In the genomic region with DNA sequence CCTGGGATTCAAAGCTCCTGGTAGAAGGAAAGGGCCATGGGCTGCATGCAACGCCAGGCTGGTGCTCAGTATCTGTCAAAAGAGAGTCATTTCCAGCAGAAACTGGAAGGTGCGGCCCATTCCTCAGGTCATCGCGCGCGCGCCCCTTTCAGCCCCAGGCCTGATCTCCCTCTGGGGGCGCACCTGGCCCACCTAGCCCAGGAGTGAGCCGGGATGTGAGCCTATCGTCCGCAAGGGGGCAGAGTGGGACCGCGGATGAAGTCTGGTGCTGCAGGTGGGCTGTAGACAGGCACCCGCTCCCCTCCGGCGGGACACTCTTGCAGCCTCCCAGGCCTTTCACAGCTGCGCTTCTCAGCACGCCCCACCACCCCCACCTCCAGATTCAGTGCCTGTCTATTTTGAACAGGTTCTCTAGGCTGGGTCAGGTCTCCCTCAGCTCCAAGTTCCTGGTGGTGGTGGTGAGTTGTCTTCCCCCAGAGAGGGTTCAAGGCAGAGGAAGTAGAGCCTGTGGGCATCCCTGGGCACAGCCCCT, we compare ENCODE assay signal across 1 cellular context.
TF ChIP-seq lines count a peak whose summit lies in the region.

No MANE protein-coding gene starts in this region.

TF ChIP-seq in K562, 482 proteins besides CTCF, POLR2A, EP300 and RAD21 (continued from another document and continues in another):
- TF ChIP-seq ZNF398 (CRISPR knock-in tag; IDR thresholded peaks at IDR 0.05) (no peak), NONO (IDR thresholded peaks at IDR 0.05; ENCODE audit: low read depth in 2 of 2, low read length in 1 of 2) (no peak), ZBTB1 (CRISPR knock-in tag; IDR thresholded peaks at IDR 0.05; ENCODE audit: borderline replicate concordance, low read depth) (no peak), ZBTB5 (IDR thresholded peaks at IDR 0.05) (no peak), CTBP1 (IDR thresholded peaks at IDR 0.05; ENCODE audit: borderline replicate concordance) (peak; percentile 64), NR2C2 (CRISPR knock-in tag; IDR thresholded peaks at IDR 0.05) (no peak), NR2C2 (tag; IDR thresholded peaks at IDR 0.05) (no peak), TCF7 (IDR thresholded peaks at IDR 0.05; ENCODE audit: borderline replicate concordance) (no peak), NFIX (CRISPR knock-in tag; IDR thresholded peaks at IDR 0.05; ENCODE audit: low read depth) (no peak), HOXB6 (CRISPR knock-in tag; IDR thresholded peaks at IDR 0.05; ENCODE audit: borderline replicate concordance) (no peak), STAG1 (CRISPR knock-in tag; IDR thresholded peaks at IDR 0.05; ENCODE audit: borderline replicate concordance) (peak; percentile 78; the same call in 1 of the 2 replicates), NRF1 (conservative IDR thresholded peaks at IDR 0.05 in 1 of 2, IDR thresholded peaks at IDR 0.05 in 1 of 2) (peak in 1 of 2 experiments; percentile 28; a peak in 1 of 4 replicates), SRSF1 (IDR thresholded peaks at IDR 0.05; ENCODE audit: low read depth, low read length) (no peak), HMG20B (CRISPR knock-in tag; IDR thresholded peaks at IDR 0.05) (no peak), CEBPG (CRISPR knock-in tag; IDR thresholded peaks at IDR 0.05) (no peak), CEBPG (tag; conservative IDR thresholded peaks at IDR 0.05 in 1 of 2, IDR thresholded peaks at IDR 0.05 in 1 of 2) (no peak), ETS2 (tag; IDR thresholded peaks at IDR 0.05; ENCODE audit: borderline replicate concordance, poor library complexity, severe bottlenecking) (no peak), KLF13 (tag; IDR thresholded peaks at IDR 0.05; ENCODE audit: borderline replicate concordance, low read depth) (no peak), ZNF695 (CRISPR knock-in tag; IDR thresholded peaks at IDR 0.05) (no peak), ZBTB17 (CRISPR knock-in tag; IDR thresholded peaks at IDR 0.05) (no peak), RBM22 (IDR thresholded peaks at IDR 0.05; ENCODE audit: low read depth, low read length, poor library complexity, severe bottlenecking) (no peak), GTF2F1 (IDR thresholded peaks at IDR 0.05; ENCODE audit: low read depth, low read length) (no peak), ETV6 (IDR thresholded peaks at IDR 0.05; ENCODE audit: borderline replicate concordance in 1 of 2, low read depth in 2 of 2, low read length in 1 of 2) (no peak), ETV6 (CRISPR knock-in tag; IDR thresholded peaks at IDR 0.05; ENCODE audit: borderline replicate concordance) (no peak), ZNF197 (CRISPR knock-in tag; IDR thresholded peaks at IDR 0.05; ENCODE audit: low read depth) (no peak), PPARD (CRISPR knock-in tag; IDR thresholded peaks at IDR 0.05) (no peak), MCM2 (IDR thresholded peaks at IDR 0.05; ENCODE audit: low read depth) (no peak), SP2 (IDR thresholded peaks at IDR 0.05; ENCODE audit: extremely low read depth, low read depth, low read length, poor library complexity, severe bottlenecking) (no peak), WHSC1 (IDR thresholded peaks at IDR 0.05; ENCODE audit: low read length) (no peak), MECOM (CRISPR knock-in tag; IDR thresholded peaks at IDR 0.05) (no peak), ELF2 (CRISPR knock-in tag; IDR thresholded peaks at IDR 0.05) (no peak), ZNF311 (CRISPR knock-in tag; IDR thresholded peaks at IDR 0.05) (no peak)
- TF ChIP-seq, protein P1, sequence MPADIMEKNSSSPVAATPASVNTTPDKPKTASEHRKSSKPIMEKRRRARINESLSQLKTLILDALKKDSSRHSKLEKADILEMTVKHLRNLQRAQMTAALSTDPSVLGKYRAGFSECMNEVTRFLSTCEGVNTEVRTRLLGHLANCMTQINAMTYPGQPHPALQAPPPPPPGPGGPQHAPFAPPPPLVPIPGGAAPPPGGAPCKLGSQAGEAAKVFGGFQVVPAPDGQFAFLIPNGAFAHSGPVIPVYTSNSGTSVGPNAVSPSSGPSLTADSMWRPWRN (IDR thresholded peaks at IDR 0.05; ENCODE audit: low read depth), result no peak
- TF ChIP-seq, protein P2, sequence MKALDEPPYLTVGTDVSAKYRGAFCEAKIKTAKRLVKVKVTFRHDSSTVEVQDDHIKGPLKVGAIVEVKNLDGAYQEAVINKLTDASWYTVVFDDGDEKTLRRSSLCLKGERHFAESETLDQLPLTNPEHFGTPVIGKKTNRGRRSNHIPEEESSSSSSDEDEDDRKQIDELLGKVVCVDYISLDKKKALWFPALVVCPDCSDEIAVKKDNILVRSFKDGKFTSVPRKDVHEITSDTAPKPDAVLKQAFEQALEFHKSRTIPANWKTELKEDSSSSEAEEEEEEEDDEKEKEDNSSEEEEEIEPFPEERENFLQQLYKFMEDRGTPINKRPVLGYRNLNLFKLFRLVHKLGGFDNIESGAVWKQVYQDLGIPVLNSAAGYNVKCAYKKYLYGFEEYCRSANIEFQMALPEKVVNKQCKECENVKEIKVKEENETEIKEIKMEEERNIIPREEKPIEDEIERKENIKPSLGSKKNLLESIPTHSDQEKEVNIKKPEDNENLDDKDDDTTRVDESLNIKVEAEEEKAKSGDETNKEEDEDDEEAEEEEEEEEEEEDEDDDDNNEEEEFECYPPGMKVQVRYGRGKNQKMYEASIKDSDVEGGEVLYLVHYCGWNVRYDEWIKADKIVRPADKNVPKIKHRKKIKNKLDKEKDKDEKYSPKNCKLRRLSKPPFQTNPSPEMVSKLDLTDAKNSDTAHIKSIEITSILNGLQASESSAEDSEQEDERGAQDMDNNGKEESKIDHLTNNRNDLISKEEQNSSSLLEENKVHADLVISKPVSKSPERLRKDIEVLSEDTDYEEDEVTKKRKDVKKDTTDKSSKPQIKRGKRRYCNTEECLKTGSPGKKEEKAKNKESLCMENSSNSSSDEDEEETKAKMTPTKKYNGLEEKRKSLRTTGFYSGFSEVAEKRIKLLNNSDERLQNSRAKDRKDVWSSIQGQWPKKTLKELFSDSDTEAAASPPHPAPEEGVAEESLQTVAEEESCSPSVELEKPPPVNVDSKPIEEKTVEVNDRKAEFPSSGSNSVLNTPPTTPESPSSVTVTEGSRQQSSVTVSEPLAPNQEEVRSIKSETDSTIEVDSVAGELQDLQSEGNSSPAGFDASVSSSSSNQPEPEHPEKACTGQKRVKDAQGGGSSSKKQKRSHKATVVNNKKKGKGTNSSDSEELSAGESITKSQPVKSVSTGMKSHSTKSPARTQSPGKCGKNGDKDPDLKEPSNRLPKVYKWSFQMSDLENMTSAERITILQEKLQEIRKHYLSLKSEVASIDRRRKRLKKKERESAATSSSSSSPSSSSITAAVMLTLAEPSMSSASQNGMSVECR (CRISPR knock-in tag; IDR thresholded peaks at IDR 0.05), result no peak
- TF ChIP-seq, protein P3, sequence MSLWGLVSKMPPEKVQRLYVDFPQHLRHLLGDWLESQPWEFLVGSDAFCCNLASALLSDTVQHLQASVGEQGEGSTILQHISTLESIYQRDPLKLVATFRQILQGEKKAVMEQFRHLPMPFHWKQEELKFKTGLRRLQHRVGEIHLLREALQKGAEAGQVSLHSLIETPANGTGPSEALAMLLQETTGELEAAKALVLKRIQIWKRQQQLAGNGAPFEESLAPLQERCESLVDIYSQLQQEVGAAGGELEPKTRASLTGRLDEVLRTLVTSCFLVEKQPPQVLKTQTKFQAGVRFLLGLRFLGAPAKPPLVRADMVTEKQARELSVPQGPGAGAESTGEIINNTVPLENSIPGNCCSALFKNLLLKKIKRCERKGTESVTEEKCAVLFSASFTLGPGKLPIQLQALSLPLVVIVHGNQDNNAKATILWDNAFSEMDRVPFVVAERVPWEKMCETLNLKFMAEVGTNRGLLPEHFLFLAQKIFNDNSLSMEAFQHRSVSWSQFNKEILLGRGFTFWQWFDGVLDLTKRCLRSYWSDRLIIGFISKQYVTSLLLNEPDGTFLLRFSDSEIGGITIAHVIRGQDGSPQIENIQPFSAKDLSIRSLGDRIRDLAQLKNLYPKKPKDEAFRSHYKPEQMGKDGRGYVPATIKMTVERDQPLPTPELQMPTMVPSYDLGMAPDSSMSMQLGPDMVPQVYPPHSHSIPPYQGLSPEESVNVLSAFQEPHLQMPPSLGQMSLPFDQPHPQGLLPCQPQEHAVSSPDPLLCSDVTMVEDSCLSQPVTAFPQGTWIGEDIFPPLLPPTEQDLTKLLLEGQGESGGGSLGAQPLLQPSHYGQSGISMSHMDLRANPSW (CRISPR knock-in tag; IDR thresholded peaks at IDR 0.05), result no peak
- TF ChIP-seq, protein P4, sequence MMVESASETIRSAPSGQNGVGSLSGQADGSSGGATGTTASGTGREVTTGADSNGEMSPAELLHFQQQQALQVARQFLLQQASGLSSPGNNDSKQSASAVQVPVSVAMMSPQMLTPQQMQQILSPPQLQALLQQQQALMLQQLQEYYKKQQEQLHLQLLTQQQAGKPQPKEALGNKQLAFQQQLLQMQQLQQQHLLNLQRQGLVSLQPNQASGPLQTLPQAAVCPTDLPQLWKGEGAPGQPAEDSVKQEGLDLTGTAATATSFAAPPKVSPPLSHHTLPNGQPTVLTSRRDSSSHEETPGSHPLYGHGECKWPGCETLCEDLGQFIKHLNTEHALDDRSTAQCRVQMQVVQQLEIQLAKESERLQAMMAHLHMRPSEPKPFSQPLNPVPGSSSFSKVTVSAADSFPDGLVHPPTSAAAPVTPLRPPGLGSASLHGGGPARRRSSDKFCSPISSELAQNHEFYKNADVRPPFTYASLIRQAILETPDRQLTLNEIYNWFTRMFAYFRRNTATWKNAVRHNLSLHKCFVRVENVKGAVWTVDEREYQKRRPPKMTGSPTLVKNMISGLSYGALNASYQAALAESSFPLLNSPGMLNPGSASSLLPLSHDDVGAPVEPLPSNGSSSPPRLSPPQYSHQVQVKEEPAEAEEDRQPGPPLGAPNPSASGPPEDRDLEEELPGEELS (CRISPR knock-in tag; IDR thresholded peaks at IDR 0.05; ENCODE audit: borderline replicate concordance), result no peak
- TF ChIP-seq, protein P5, sequence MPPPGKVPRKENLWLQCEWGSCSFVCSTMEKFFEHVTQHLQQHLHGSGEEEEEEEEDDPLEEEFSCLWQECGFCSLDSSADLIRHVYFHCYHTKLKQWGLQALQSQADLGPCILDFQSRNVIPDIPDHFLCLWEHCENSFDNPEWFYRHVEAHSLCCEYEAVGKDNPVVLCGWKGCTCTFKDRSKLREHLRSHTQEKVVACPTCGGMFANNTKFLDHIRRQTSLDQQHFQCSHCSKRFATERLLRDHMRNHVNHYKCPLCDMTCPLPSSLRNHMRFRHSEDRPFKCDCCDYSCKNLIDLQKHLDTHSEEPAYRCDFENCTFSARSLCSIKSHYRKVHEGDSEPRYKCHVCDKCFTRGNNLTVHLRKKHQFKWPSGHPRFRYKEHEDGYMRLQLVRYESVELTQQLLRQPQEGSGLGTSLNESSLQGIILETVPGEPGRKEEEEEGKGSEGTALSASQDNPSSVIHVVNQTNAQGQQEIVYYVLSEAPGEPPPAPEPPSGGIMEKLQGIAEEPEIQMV (tag; conservative IDR thresholded peaks at IDR 0.05; ENCODE audit: low read depth), result no peak
- TF ChIP-seq, protein P6, sequence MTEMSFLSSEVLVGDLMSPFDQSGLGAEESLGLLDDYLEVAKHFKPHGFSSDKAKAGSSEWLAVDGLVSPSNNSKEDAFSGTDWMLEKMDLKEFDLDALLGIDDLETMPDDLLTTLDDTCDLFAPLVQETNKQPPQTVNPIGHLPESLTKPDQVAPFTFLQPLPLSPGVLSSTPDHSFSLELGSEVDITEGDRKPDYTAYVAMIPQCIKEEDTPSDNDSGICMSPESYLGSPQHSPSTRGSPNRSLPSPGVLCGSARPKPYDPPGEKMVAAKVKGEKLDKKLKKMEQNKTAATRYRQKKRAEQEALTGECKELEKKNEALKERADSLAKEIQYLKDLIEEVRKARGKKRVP (CRISPR knock-in tag; IDR thresholded peaks at IDR 0.05), result no peak
- TF ChIP-seq, protein P7, sequence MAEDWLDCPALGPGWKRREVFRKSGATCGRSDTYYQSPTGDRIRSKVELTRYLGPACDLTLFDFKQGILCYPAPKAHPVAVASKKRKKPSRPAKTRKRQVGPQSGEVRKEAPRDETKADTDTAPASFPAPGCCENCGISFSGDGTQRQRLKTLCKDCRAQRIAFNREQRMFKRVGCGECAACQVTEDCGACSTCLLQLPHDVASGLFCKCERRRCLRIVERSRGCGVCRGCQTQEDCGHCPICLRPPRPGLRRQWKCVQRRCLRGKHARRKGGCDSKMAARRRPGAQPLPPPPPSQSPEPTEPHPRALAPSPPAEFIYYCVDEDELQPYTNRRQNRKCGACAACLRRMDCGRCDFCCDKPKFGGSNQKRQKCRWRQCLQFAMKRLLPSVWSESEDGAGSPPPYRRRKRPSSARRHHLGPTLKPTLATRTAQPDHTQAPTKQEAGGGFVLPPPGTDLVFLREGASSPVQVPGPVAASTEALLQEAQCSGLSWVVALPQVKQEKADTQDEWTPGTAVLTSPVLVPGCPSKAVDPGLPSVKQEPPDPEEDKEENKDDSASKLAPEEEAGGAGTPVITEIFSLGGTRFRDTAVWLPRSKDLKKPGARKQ (CRISPR knock-in tag; IDR thresholded peaks at IDR 0.05), result no peak
- TF ChIP-seq, protein P8, sequence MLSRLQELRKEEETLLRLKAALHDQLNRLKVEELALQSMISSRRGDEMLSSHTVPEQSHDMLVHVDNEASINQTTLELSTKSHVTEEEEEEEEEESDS (CRISPR knock-in tag; IDR thresholded peaks at IDR 0.05), result no peak
